Comparison of ENCODE assay signal across 26 cellular contexts in genomic region chr11:69922015-69922595, GRCh38.
DNase-seq lines count a peak whose midpoint lies in the region; ATAC-seq and TF ChIP-seq lines count a peak whose summit lies in the region.
"Had no signal": no experiment of that assay in that cellular context is flagged by ENCODE, and none has a peak within 500 bp of the region (broad histone marks: within the 10 kb centered on the region; RNA-seq: fewer than 3 reads in every experiment).

No MANE protein-coding gene starts in this region.

- intact Hi-C loops in left ventricle myocardium inferior (cut with micrococcal nuclease) (no loop called here), right cardiac atrium (cut with DNase I) (no loop called here), aorta (cut with DNase I) (no loop called here)

- ATAC-seq in right cardiac atrium (no peak), aorta (ENCODE audit: low FRiP score) (no peak)
- ATAC-seq: activated CD4-positive, alpha-beta T cell treated with anti-CD3 and anti-CD28 coated beads for 36 hours; psoas muscle; stimulated activated naive CD8-positive, alpha-beta T cell treated with anti-CD3 and anti-CD28 coated beads, Interleukin-15, amount 100 ng/mL, for 72 hours had no signal

- H3K4ac ChIP-seq in mesenchymal stem cell (ENCODE audit: low read depth in 1 of 2, low read length in 2 of 2), result no peak overlapping the region

- no peak overlapping the region for H2BK5ac ChIP-seq in mesenchymal stem cell (ENCODE audit: low read depth, low read length, poor library complexity, severe bottlenecking)

- no peaks in the 10 kb centered on the region for H3K36me3 ChIP-seq in left ventricle myocardium inferior
- H3K36me3 ChIP-seq in mesenchymal stem cell (ENCODE audit: control insufficient read depth in 1 of 2, insufficient read depth in 2 of 2, low read depth in 1 of 2, low read length in 2 of 2), result no peaks in the 10 kb centered on the region
- no peaks in the 10 kb centered on the region for H3K36me3 ChIP-seq in aorta (ENCODE audit: control insufficient read depth in 1 of 2, insufficient read depth in 2 of 2, low read length in 1 of 2)
- H3K36me3 ChIP-seq in WERI-Rb-1, result no peaks in the 10 kb centered on the region
- H3K36me3 ChIP-seq: adrenal gland, neutrophil, thyroid gland had no signal

- peak overlapping the region; percentile 7 to 94 for H2BK12ac ChIP-seq in mesenchymal stem cell (ENCODE audit: low read length in 2 of 2)

- TF ChIP-seq CTCF in left ventricle myocardium inferior (IDR thresholded peaks at IDR 0.05; ENCODE audit: borderline replicate concordance) (no peak), coronary artery (IDR thresholded peaks at IDR 0.05) (no peak), WERI-Rb-1 (IDR thresholded peaks at IDR 0.05; ENCODE audit: low read depth, low read length) (no peak)

- H3K4me3 ChIP-seq in left ventricle myocardium inferior (no peak overlapping the region), right cardiac atrium (ENCODE audit: low read length) (no peak overlapping the region), coronary artery (no peak overlapping the region), mesenchymal stem cell (ENCODE audit: insufficient read depth in 1 of 2, low read depth in 1 of 2, low read length in 2 of 2) (no peak overlapping the region), aorta (ENCODE audit: low read length in 2 of 2) (no peak overlapping the region), WERI-Rb-1 (ENCODE audit: low read depth, low read length) (no peak overlapping the region)
- H3K4me3 ChIP-seq: adrenal gland, psoas muscle, thyroid gland had no signal

- no peak overlapping the region for H3K23ac ChIP-seq in mesenchymal stem cell (ENCODE audit: low read length in 2 of 2)

- H3K79me1 ChIP-seq in mesenchymal stem cell (replicated peaks; ENCODE audit: low read length, poor library complexity, severe bottlenecking), result no peaks in the 10 kb centered on the region

- no peak overlapping the region for H2AFZ ChIP-seq in mesenchymal stem cell (ENCODE audit: low read depth, low read length)

- H2AK5ac ChIP-seq in mesenchymal stem cell (ENCODE audit: low read length, severe bottlenecking), result no peak overlapping the region

- no peak overlapping the region for H3K18ac ChIP-seq in mesenchymal stem cell (ENCODE audit: low read depth in 1 of 2, low read length in 2 of 2)

- H3K4me1 ChIP-seq in left ventricle myocardium inferior (peaks cover 23% of the 10 kb centered on the region), right cardiac atrium (ENCODE audit: control insufficient read depth, insufficient read depth, low read length) (no peaks in the 10 kb centered on the region), mesenchymal stem cell (ENCODE audit: control insufficient read depth, insufficient read depth, low read depth, low read length) (peaks cover 7% of the 10 kb centered on the region), aorta (ENCODE audit: control insufficient read depth in 1 of 2, insufficient read depth in 2 of 2, low read length in 2 of 2) (no peaks in the 10 kb centered on the region)

- TF ChIP-seq POLR2A in erythroblast (IDR thresholded peaks at IDR 0.05; ENCODE audit: low read length), result no peak

- H3K14ac ChIP-seq in mesenchymal stem cell (ENCODE audit: low read length in 2 of 2), result peak overlapping the region in 1 of 2 experiments; percentile 79

- no peak for DNase-seq in left ventricle myocardium inferior
- DNase-seq in right cardiac atrium, result no peak
- peak; percentile 71 for DNase-seq in coronary artery (ENCODE audit: low spot score)
- no peak for DNase-seq in mesenchymal stem cell
- DNase-seq in aorta, result peak; percentile 37 to 59
- no peak for DNase-seq in WERI-Rb-1
- no peak for DNase-seq in erythroblast (lab: John Stamatoyannopoulos, UW)
- DNase-seq in OCI-M2 (lab: John Stamatoyannopoulos, UW; ENCODE audit: unreplicated experiment), result no peak
- DNase-seq: ACHN; activated CD4-positive, alpha-beta T cell treated with anti-CD3 and anti-CD28 coated beads for 36 hours; activated gamma-delta T cell treated with Interleukin-2 at 50 U/mL for 16 hours; DMS79 treated with DMSO at 0.1 percent for 48 hours; GF-D8; kidney glomerular epithelial cell; mesendoderm; NCI-H1436 treated with DMSO at 0.1 percent for 48 hours; NCI-H2107; NCI-H82; small intestine; stimulated activated CD4-positive, alpha-beta T cell treated with anti-CD3 and anti-CD28 coated beads, Interleukin-1b, Interleukin-23, amount 100 ng/mL, for 48 hours; stimulated activated CD8-positive, alpha-beta memory T cell treated with anti-CD3 and anti-CD28 coated beads, Interleukin-4, amount 100 ng/mL, for 48 hours; stimulated activated naive CD8-positive, alpha-beta T cell treated with anti-CD3 and anti-CD28 coated beads, Interleukin-15, amount 100 ng/mL, for 72 hours; thyroid gland had no signal

- H4K8ac ChIP-seq in mesenchymal stem cell (ENCODE audit: low read length), result no peak overlapping the region

- peak overlapping the region; percentile 79 for H2BK15ac ChIP-seq in mesenchymal stem cell (ENCODE audit: low read depth, poor library complexity, severe bottlenecking)

- H2BK120ac ChIP-seq in mesenchymal stem cell (ENCODE audit: low read depth, low read length), result peak overlapping the region; percentile 86

- H3K27me3 ChIP-seq in left ventricle myocardium inferior (ENCODE audit: low read depth) (peaks cover 74% of the 10 kb centered on the region), right cardiac atrium (ENCODE audit: control insufficient read depth, insufficient read depth) (no peaks in the 10 kb centered on the region), mesenchymal stem cell (ENCODE audit: control insufficient read depth in 1 of 2, insufficient read depth in 1 of 2, low read length in 2 of 2) (peaks cover 81 to 82% of the 10 kb centered on the region in 2 experiments), aorta (ENCODE audit: control insufficient read depth in 1 of 2, insufficient read depth in 2 of 2, low read length in 1 of 2) (no peaks in the 10 kb centered on the region), WERI-Rb-1 (ENCODE audit: insufficient read depth, low read depth, severe bottlenecking) (peaks cover 14% of the 10 kb centered on the region)
- H3K27me3 ChIP-seq: adrenal gland, thyroid gland had no signal

- 81% methylated on average over 17 of the region's 17 CpGs for WGBS in right cardiac atrium
- WGBS in mesenchymal stem cell, result 93% methylated on average over 13 of the region's 17 CpGs
- 88 to 91% methylated on average over 17 of the region's 17 CpGs for WGBS in aorta, 2 donors

- H3K9me3 ChIP-seq in left ventricle myocardium inferior (replicated peaks), result no peaks in the 10 kb centered on the region
- H3K9me3 ChIP-seq in right cardiac atrium (ENCODE audit: control insufficient read depth, low read length), result no peaks in the 10 kb centered on the region
- no peaks in the 10 kb centered on the region for H3K9me3 ChIP-seq in mesenchymal stem cell (ENCODE audit: control insufficient read depth, low read length)
- H3K9me3 ChIP-seq in aorta (ENCODE audit: control insufficient read depth, low read length), result no peaks in the 10 kb centered on the region
- no peaks in the 10 kb centered on the region for H3K9me3 ChIP-seq in WERI-Rb-1 (ENCODE audit: severe bottlenecking)
- H3K9me3 ChIP-seq: adrenal gland, neutrophil, psoas muscle, thyroid gland had no signal

- no peak overlapping the region for H3K9ac ChIP-seq in mesenchymal stem cell (ENCODE audit: low read length)

- peak overlapping the region; percentile 77 for H4K91ac ChIP-seq in mesenchymal stem cell (ENCODE audit: low read length)

- H3K27ac ChIP-seq in left ventricle myocardium inferior (replicated peaks) (peak overlapping the region; percentile 40), right cardiac atrium (ENCODE audit: low read length) (no peak overlapping the region), coronary artery (peak overlapping the region in 1 of 2 donors; percentile 28), mesenchymal stem cell (ENCODE audit: low read length, poor library complexity, severe bottlenecking) (no peak overlapping the region), aorta (ENCODE audit: low read depth in 1 of 2, low read length in 2 of 2) (no peak overlapping the region), WERI-Rb-1 (no peak overlapping the region)
- H3K27ac ChIP-seq: adrenal gland, neutrophil, psoas muscle, thyroid gland had no signal

- H3K4me2 ChIP-seq in mesenchymal stem cell (ENCODE audit: low read length, poor library complexity, severe bottlenecking), result no peak overlapping the region

Comparison
In these comparisons a context has a peak if more than half of its experiments do, and no peak if none do; other contexts are left out.
1. DNase-seq: peak in coronary artery (single experiment) and aorta (2 of 2); none in left ventricle myocardium inferior (single experiment), right cardiac atrium (0 of 3), mesenchymal stem cell (single experiment), WERI-Rb-1 (single experiment), erythroblast (0 of 2) and OCI-M2 (single experiment).